Comparison of ENCODE assay signal across 10 cellular contexts in genomic region chr14:65098586-65098985, GRCh38. TPM values are rescaled to one million over a fixed set of nuclear protein-coding genes. Genes with fewer than 3 reads are reported as not detected.
DNase-seq lines count a peak whose midpoint lies in the region; ATAC-seq, FAIRE-seq and TF ChIP-seq lines count a peak whose summit lies in the region.
"Had no signal": no experiment of that assay in that cellular context is flagged by ENCODE, and none has a peak within 500 bp of the region (broad histone marks: within the 10 kb centered on the region; RNA-seq: fewer than 3 reads in every experiment).

No MANE protein-coding gene starts in this region.

- H3K4me3 Mint-ChIP-seq in activated naive CD8-positive, alpha-beta T cell = peak overlapping the region; percentile 84

- DNase-seq in HTR-8/SVneo (ENCODE audit: insufficient read length, low spot score) = no peak
- DNase-seq in left lung = no peak
- no peak for DNase-seq in NCI-H345 treated with DMSO at 0.1 percent for 48 hours (lab: John Stamatoyannopoulos, UW; ENCODE audit: unreplicated experiment)
- DNase-seq in activated CD4-positive, CD25-positive, alpha-beta regulatory T cell (lab: John Stamatoyannopoulos, UW) = no peak
- DNase-seq in DMS79 (lab: John Stamatoyannopoulos, UW) = no peak

- TF ChIP-seq CTCF in 22Rv1 (IDR thresholded peaks at IDR 0.05) (no peak), left lung (IDR thresholded peaks at IDR 0.05) (no peak)

- H3K4me1 ChIP-seq in left lung = peaks cover 38 to 73% of the 10 kb centered on the region in 2 donors

- H3K9me3 Mint-ChIP-seq in activated naive CD8-positive, alpha-beta T cell (ENCODE audit: low read depth) = no peaks in the 10 kb centered on the region

- peak overlapping the region; percentile 94 for H3K27ac ChIP-seq in 22Rv1
- H3K27ac ChIP-seq in left lung = peak overlapping the region; percentile 59 to 83

- H3K4me3 ChIP-seq in left lung = peak overlapping the region in 1 of 2 donors; percentile 13

- ATAC-seq in left lung (no peak), GM18520 (IDR thresholded peaks at IDR 0.05; ENCODE audit: unreplicated experiment) (no peak)

- H3K27me3 Mint-ChIP-seq in activated naive CD8-positive, alpha-beta T cell = no peaks in the 10 kb centered on the region

- H3K27me3 ChIP-seq in left lung = no peaks in the 10 kb centered on the region

- peak; percentile 13 for FAIRE-seq in HTR-8/SVneo (lab: Jason Lieb, UNC)
- FAIRE-seq: islet of Langerhans, TTC549 had no signal

- H3K27ac Mint-ChIP-seq in activated naive CD8-positive, alpha-beta T cell = peak overlapping the region; percentile 95

- peaks cover 74% of the 10 kb centered on the region for H3K4me1 Mint-ChIP-seq in activated naive CD8-positive, alpha-beta T cell (ENCODE audit: low read depth)

- peaks cover 0 to 37% of the 10 kb centered on the region in 2 donors for H3K36me3 ChIP-seq in left lung

- H3K9me3 ChIP-seq in left lung = no peaks in the 10 kb centered on the region

- H3K36me3 Mint-ChIP-seq in activated naive CD8-positive, alpha-beta T cell = peaks cover 5% of the 10 kb centered on the region

- intact Hi-C loops in left lung (cut with DNase I) = no loop called here

RNA-seq across cellular contexts. Expression of gene MAX, which starts 3.7 kb away (rescaled TPM):
- total RNA-seq in left lung = 10 to 100 TPM; 87.2 to 96.5 TPM
